Comparison of ENCODE assay signal across 1 cellular context in the genomic region with DNA sequence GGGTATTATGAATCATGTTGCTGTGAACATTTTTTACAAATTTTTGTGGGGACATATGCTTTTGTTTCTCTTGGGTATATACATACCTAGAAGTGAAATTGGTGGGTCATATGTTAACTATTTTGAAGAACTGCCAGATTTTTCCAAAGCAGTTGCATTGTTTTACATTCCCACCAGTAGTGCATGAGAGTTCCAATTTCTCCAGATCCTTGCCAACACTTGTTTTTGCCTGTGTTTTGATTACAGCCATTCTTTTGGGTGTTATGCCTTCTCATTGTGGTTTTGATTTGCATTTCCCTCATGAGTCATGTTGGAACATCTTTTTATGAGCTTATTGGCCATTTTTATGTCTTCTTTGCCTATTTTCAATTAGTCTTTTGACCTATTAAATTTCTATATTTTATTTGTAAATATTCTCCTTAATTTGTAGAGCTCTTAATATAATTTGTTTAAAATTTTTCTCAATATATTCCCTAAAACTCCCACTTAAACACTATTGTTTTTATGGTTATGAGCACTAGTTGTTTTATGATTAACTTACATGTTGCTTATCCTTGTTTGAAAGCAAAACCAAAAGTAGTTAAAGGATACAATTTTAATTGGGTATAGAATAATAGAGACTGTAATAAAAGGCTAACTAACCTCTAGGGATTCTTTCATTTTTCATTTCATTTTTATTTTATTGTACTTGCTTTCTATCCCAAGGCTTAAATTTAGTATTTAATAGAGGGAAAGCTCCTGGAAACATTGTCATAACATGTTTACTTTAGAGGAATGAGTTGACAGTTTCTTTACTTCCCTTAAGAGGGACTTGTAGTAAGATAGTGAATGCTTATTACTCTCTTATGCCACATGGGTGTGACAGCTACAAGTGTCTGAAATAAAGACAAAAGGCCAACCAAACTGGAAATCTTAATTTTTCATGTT.
A peak's percentile ranks its signal among the peaks of the same experiment; 100 is the strongest.
TF ChIP-seq lines count a peak whose summit lies in the region.

No MANE protein-coding gene starts in this region.

TF ChIP-seq in SK-N-SH, 30 proteins besides CTCF, POLR2A, EP300 and RAD21 (continued from another document):
- TF ChIP-seq PBX3 (IDR thresholded peaks at IDR 0.05), result peak; percentile 26
- TF ChIP-seq TEAD4 (IDR thresholded peaks at IDR 0.05; ENCODE audit: borderline replicate concordance, insufficient read depth), result no peak
- TF ChIP-seq GATA2 (CRISPR knock-in tag; IDR thresholded peaks at IDR 0.05), result no peak
- no peak for TF ChIP-seq POLR2AphosphoS5 (IDR thresholded peaks at IDR 0.05; ENCODE audit: low read depth, low read length)
- no peak for TF ChIP-seq RFX5 (IDR thresholded peaks at IDR 0.05; ENCODE audit: low read length)
- TF ChIP-seq, protein P1, sequence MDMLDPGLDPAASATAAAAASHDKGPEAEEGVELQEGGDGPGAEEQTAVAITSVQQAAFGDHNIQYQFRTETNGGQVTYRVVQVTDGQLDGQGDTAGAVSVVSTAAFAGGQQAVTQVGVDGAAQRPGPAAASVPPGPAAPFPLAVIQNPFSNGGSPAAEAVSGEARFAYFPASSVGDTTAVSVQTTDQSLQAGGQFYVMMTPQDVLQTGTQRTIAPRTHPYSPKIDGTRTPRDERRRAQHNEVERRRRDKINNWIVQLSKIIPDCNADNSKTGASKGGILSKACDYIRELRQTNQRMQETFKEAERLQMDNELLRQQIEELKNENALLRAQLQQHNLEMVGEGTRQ (IDR thresholded peaks at IDR 0.05; ENCODE audit: borderline replicate concordance, low read depth, low read length), result no peak
- TF ChIP-seq, protein P2, sequence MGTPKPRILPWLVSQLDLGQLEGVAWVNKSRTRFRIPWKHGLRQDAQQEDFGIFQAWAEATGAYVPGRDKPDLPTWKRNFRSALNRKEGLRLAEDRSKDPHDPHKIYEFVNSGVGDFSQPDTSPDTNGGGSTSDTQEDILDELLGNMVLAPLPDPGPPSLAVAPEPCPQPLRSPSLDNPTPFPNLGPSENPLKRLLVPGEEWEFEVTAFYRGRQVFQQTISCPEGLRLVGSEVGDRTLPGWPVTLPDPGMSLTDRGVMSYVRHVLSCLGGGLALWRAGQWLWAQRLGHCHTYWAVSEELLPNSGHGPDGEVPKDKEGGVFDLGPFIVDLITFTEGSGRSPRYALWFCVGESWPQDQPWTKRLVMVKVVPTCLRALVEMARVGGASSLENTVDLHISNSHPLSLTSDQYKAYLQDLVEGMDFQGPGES (IDR thresholded peaks at IDR 0.05; ENCODE audit: low read depth, low read length), result no peak
- TF ChIP-seq TCF12 (IDR thresholded peaks at IDR 0.05), result peak; percentile 71
- TF ChIP-seq CHD2 (IDR thresholded peaks at IDR 0.05; ENCODE audit: low read length, partially characterized antibody), result no peak
- no peak for TF ChIP-seq NRF1 (IDR thresholded peaks at IDR 0.05; ENCODE audit: low read depth, low read length)
- TF ChIP-seq, protein P3, sequence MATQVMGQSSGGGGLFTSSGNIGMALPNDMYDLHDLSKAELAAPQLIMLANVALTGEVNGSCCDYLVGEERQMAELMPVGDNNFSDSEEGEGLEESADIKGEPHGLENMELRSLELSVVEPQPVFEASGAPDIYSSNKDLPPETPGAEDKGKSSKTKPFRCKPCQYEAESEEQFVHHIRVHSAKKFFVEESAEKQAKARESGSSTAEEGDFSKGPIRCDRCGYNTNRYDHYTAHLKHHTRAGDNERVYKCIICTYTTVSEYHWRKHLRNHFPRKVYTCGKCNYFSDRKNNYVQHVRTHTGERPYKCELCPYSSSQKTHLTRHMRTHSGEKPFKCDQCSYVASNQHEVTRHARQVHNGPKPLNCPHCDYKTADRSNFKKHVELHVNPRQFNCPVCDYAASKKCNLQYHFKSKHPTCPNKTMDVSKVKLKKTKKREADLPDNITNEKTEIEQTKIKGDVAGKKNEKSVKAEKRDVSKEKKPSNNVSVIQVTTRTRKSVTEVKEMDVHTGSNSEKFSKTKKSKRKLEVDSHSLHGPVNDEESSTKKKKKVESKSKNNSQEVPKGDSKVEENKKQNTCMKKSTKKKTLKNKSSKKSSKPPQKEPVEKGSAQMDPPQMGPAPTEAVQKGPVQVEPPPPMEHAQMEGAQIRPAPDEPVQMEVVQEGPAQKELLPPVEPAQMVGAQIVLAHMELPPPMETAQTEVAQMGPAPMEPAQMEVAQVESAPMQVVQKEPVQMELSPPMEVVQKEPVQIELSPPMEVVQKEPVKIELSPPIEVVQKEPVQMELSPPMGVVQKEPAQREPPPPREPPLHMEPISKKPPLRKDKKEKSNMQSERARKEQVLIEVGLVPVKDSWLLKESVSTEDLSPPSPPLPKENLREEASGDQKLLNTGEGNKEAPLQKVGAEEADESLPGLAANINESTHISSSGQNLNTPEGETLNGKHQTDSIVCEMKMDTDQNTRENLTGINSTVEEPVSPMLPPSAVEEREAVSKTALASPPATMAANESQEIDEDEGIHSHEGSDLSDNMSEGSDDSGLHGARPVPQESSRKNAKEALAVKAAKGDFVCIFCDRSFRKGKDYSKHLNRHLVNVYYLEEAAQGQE (IDR thresholded peaks at IDR 0.05; ENCODE audit: low read depth, low read length), result no peak
- TF ChIP-seq RCOR1 (IDR thresholded peaks at IDR 0.05; ENCODE audit: low read length), result no peak
- no peak for TF ChIP-seq FOXJ3 (CRISPR knock-in tag; IDR thresholded peaks at IDR 0.05)
- no peak for TF ChIP-seq SMC3 (IDR thresholded peaks at IDR 0.05; ENCODE audit: low read depth, low read length)
- TF ChIP-seq MXI1 (IDR thresholded peaks at IDR 0.05; ENCODE audit: low read depth, low read length), result no peak
- TF ChIP-seq FOXM1 (IDR thresholded peaks at IDR 0.05; ENCODE audit: low read depth), result no peak
